Comparison of ENCODE assay signal across 28 cellular contexts in the genomic region with DNA sequence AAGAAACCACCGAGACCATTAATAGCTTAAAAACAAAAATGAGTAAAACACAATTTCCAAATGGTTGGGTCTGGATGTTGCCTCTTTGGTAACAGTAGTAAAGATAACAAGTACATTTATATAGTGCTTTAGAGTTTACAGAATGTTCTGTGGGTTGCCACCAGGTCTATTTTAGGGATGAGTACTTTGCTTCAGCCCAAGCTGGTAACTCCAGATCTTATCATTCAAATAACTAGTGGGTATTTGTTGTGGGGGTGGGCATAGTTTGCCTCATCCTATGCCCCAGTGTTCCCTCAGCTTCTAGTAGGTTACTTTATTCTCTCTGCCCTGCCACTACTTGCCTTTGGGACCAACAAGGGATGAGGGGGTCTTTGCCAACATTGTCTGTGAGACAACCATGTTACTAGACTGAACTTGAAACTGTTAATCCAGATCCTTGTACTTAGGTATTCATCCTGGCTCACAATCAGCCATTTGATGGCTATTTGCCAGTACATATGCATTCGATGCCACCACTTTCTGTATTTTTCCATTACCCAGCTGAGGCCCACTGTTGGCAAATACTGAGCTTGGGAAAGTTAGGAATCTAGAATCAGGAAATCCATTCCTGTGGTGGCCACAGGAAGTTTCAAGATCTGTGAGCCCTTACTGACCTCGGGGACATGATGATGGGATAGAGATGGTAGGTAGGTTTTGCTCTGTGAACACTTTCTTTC. TPM values are rescaled to one million over a fixed set of nuclear protein-coding genes. Genes with fewer than 3 reads are reported as not detected.
DNase-seq lines count a peak whose midpoint lies in the region; ATAC-seq, FAIRE-seq and TF ChIP-seq lines count a peak whose summit lies in the region.
"Had no signal": no experiment of that assay in that cellular context is flagged by ENCODE, and none has a peak within 500 bp of the region (broad histone marks: within the 10 kb centered on the region; RNA-seq: fewer than 3 reads in every experiment).

No MANE protein-coding gene starts in this region.

- H3K36me3 ChIP-seq in breast epithelium (no peaks in the 10 kb centered on the region), thyroid gland (no peaks in the 10 kb centered on the region), pancreas (no peaks in the 10 kb centered on the region)
- H3K36me3 ChIP-seq: MG63, upper lobe of right lung had no signal

- DNase-seq in Right ventricle myocardium inferior (ENCODE audit: missing footprints) (no peak), cardiac septum (ENCODE audit: low spot score) (no peak), breast epithelium (ENCODE audit: low spot score in 2 of 2) (no peak), fibroblast of pulmonary artery (ENCODE audit: low read depth) (peak; percentile 11), thyroid gland (no peak), osteocyte (ENCODE audit: extremely low spot score, unreplicated experiment) (no peak), pancreas (no peak)
- DNase-seq: 8988T; activated CD4-positive, alpha-beta memory T cell treated with anti-CD3 and anti-CD28 coated beads, Interleukin-2, amount 10 ng/mL, durations not matched to agents 7 days and 5 days; activated CD4-positive, alpha-beta T cell treated with anti-CD3 and anti-CD28 coated beads for 1 hour; activated CD8-positive, alpha-beta memory T cell treated with anti-CD3 and anti-CD28 coated beads, Interleukin-2, amount 50 U/mL, for 4 hours; activated naive CD4-positive, alpha-beta T cell; activated naive CD8-positive, alpha-beta T cell treated with anti-CD3 and anti-CD28 coated beads, Interleukin-2, amount 50 U/mL, for 24 hours; CD4-positive, CD25-positive, alpha-beta regulatory T cell; dermis blood vessel endothelial cell; DMS79 treated with DMSO at 0.1 percent for 48 hours; KBM-7; MG63; naive thymus-derived CD4-positive, alpha-beta T cell; NCI-H2029; NCI-H524 treated with DMSO at 0.1 percent for 48 hours; occipital lobe; stimulated activated naive CD4-positive, alpha-beta T cell; upper lobe of right lung had no signal

- no peaks in the 10 kb centered on the region for H3K27me3 Mint-ChIP-seq in osteocyte (ENCODE audit: unreplicated experiment)
- H3K27me3 Mint-ChIP-seq: activated CD4-positive, alpha-beta memory T cell treated with anti-CD3 and anti-CD28 coated beads, Interleukin-2, amount 10 ng/mL, durations not matched to agents 7 days and 5 days had no signal

- H3K27ac ChIP-seq in breast epithelium, result peak overlapping the region; percentile 11 to 29
- peak overlapping the region; percentile 55 to 81 (median 69) for H3K27ac ChIP-seq in thyroid gland
- no peak overlapping the region for H3K27ac ChIP-seq in pancreas
- H3K27ac ChIP-seq: upper lobe of right lung had no signal

- no peaks in the 10 kb centered on the region for H3K9me3 Mint-ChIP-seq in osteocyte (ENCODE audit: unreplicated experiment)
- H3K9me3 Mint-ChIP-seq: activated CD4-positive, alpha-beta memory T cell treated with anti-CD3 and anti-CD28 coated beads, Interleukin-2, amount 10 ng/mL, durations not matched to agents 7 days and 5 days; activated naive CD8-positive, alpha-beta T cell treated with anti-CD3 and anti-CD28 coated beads, Interleukin-2, amount 50 U/mL, for 24 hours; central memory CD8-positive, alpha-beta T cell had no signal

- no peak overlapping the region for H3K27ac Mint-ChIP-seq in osteocyte (ENCODE audit: unreplicated experiment)
- H3K27ac Mint-ChIP-seq: activated CD4-positive, alpha-beta memory T cell treated with anti-CD3 and anti-CD28 coated beads, Interleukin-2, amount 10 ng/mL, durations not matched to agents 7 days and 5 days; activated naive CD8-positive, alpha-beta T cell treated with anti-CD3 and anti-CD28 coated beads, Interleukin-2, amount 50 U/mL, for 24 hours; CD4-positive, CD25-positive, alpha-beta regulatory T cell; naive thymus-derived CD4-positive, alpha-beta T cell had no signal

- TF ChIP-seq CTCF in breast epithelium (IDR thresholded peaks at IDR 0.05) (no peak), fibroblast of pulmonary artery (IDR thresholded peaks at IDR 0.05; ENCODE audit: low read length, missing control alignments) (no peak), thyroid gland (IDR thresholded peaks at IDR 0.05) (no peak), osteocyte (IDR thresholded peaks at IDR 0.05) (no peak), pancreas (IDR thresholded peaks at IDR 0.05) (no peak)

- H3K9me3 ChIP-seq in breast epithelium, result no peaks in the 10 kb centered on the region
- no peaks in the 10 kb centered on the region for H3K9me3 ChIP-seq in thyroid gland
- H3K9me3 ChIP-seq in pancreas, result no peaks in the 10 kb centered on the region
- H3K9me3 ChIP-seq: MG63, upper lobe of right lung had no signal

- H3K4me1 ChIP-seq in breast epithelium, result peaks cover 0 to 4% of the 10 kb centered on the region in 2 donors
- H3K4me1 ChIP-seq in thyroid gland, result peaks cover 8 to 13% of the 10 kb centered on the region in 2 donors
- H3K4me1 ChIP-seq in pancreas, result peaks cover 0 to 9% (median 0%) of the 10 kb centered on the region in 3 donors
- H3K4me1 ChIP-seq: upper lobe of right lung had no signal

- no peak overlapping the region for H3K4me3 Mint-ChIP-seq in osteocyte (ENCODE audit: unreplicated experiment)
- H3K4me3 Mint-ChIP-seq: activated CD4-positive, alpha-beta memory T cell treated with anti-CD3 and anti-CD28 coated beads, Interleukin-2, amount 10 ng/mL, durations not matched to agents 7 days and 5 days; activated naive CD8-positive, alpha-beta T cell treated with anti-CD3 and anti-CD28 coated beads, Interleukin-2, amount 50 U/mL, for 24 hours; CD4-positive, CD25-positive, alpha-beta regulatory T cell; central memory CD8-positive, alpha-beta T cell; naive thymus-derived CD4-positive, alpha-beta T cell had no signal

- WGBS in thyroid gland, 2 donors, result 62% methylated on average over 3 of the region's 3 CpGs
- 57% methylated on average over 3 of the region's 3 CpGs for WGBS in pancreas, 2 donors

- no peak overlapping the region for H3K4me3 ChIP-seq in breast epithelium
- H3K4me3 ChIP-seq in fibroblast of pulmonary artery (replicated peaks; ENCODE audit: low read depth, low read length), result no peak overlapping the region
- H3K4me3 ChIP-seq in thyroid gland (replicated peaks in 1 of 3), result no peak overlapping the region
- H3K4me3 ChIP-seq in pancreas, result no peak overlapping the region
- H3K4me3 ChIP-seq: MG63, upper lobe of right lung had no signal

- H3K4me1 Mint-ChIP-seq in osteocyte (ENCODE audit: unreplicated experiment), result peaks cover 35% of the 10 kb centered on the region
- H3K4me1 Mint-ChIP-seq: activated CD4-positive, alpha-beta memory T cell treated with anti-CD3 and anti-CD28 coated beads, Interleukin-2, amount 10 ng/mL, durations not matched to agents 7 days and 5 days; activated naive CD8-positive, alpha-beta T cell treated with anti-CD3 and anti-CD28 coated beads, Interleukin-2, amount 50 U/mL, for 24 hours; CD4-positive, CD25-positive, alpha-beta regulatory T cell; central memory CD8-positive, alpha-beta T cell; naive thymus-derived CD4-positive, alpha-beta T cell had no signal

- intact Hi-C loops in Right ventricle myocardium inferior (cut with DNase I), result no loop called here
- intact Hi-C loops in cardiac septum (cut with DNase I), result no loop called here
- intact Hi-C loops in breast epithelium (cut with DNase I; ENCODE audit: low total_unique reads), result no loop called here
- intact Hi-C loops in thyroid gland (cut with DNase I), result no loop called here
- intact Hi-C loops in pancreas (cut with DNase I), result no loop called here

- no peaks in the 10 kb centered on the region for H3K36me3 Mint-ChIP-seq in osteocyte (ENCODE audit: unreplicated experiment)
- H3K36me3 Mint-ChIP-seq: CD4-positive, CD25-positive, alpha-beta regulatory T cell had no signal

- H3K27me3 ChIP-seq in breast epithelium, result no peaks in the 10 kb centered on the region
- H3K27me3 ChIP-seq in thyroid gland, result no peaks in the 10 kb centered on the region
- no peaks in the 10 kb centered on the region for H3K27me3 ChIP-seq in pancreas
- H3K27me3 ChIP-seq: MG63, upper lobe of right lung had no signal

- FAIRE-seq in pancreas (lab: Jason Lieb, UNC), result no peak
- FAIRE-seq: endometrium, H54 had no signal

- no peak for TF ChIP-seq POLR2A in breast epithelium (IDR thresholded peaks at IDR 0.05)
- TF ChIP-seq POLR2A in thyroid gland (IDR thresholded peaks at IDR 0.05), result no peak

- ATAC-seq in Right ventricle myocardium inferior, result peak; percentile 28
- ATAC-seq in GM19467 (IDR thresholded peaks at IDR 0.05; ENCODE audit: unreplicated experiment), result no peak
- no peak for ATAC-seq in pancreas
- ATAC-seq: activated naive CD8-positive, alpha-beta T cell treated with anti-CD3 and anti-CD28 coated beads, Interleukin-2, amount 50 U/mL, for 24 hours; naive thymus-derived CD4-positive, alpha-beta T cell; upper lobe of right lung had no signal

RNA-seq across cellular contexts. Expression of a gene that starts 17.6 kb away (rescaled TPM):
- total RNA-seq in Right ventricle myocardium inferior (160 TPM), cardiac septum (249 TPM), breast epithelium (1 to 10 TPM; 1.1 to 9.1 (median 4.6) TPM), thyroid gland (10 to 100 TPM; 13.0 to 34.5 (median 22.7) TPM), osteocyte (3.8 and 4.1 TPM in 2 replicates), pancreas (1 to 10 TPM; 1.7 to 2.2 (median 2.0) TPM)
- under 1 TPM; 0.34 to 0.35 TPM for polyA plus RNA-seq in pancreas

Comparison
In these comparisons a context has a peak if more than half of its experiments do, and no peak if none do; other contexts are left out.
1. H3K27ac ChIP-seq: peak in breast epithelium (2 of 2) and thyroid gland (3 of 3); none in pancreas (0 of 4).